Comparison of ENCODE assay signal across 1 cellular context in the genomic region with DNA sequence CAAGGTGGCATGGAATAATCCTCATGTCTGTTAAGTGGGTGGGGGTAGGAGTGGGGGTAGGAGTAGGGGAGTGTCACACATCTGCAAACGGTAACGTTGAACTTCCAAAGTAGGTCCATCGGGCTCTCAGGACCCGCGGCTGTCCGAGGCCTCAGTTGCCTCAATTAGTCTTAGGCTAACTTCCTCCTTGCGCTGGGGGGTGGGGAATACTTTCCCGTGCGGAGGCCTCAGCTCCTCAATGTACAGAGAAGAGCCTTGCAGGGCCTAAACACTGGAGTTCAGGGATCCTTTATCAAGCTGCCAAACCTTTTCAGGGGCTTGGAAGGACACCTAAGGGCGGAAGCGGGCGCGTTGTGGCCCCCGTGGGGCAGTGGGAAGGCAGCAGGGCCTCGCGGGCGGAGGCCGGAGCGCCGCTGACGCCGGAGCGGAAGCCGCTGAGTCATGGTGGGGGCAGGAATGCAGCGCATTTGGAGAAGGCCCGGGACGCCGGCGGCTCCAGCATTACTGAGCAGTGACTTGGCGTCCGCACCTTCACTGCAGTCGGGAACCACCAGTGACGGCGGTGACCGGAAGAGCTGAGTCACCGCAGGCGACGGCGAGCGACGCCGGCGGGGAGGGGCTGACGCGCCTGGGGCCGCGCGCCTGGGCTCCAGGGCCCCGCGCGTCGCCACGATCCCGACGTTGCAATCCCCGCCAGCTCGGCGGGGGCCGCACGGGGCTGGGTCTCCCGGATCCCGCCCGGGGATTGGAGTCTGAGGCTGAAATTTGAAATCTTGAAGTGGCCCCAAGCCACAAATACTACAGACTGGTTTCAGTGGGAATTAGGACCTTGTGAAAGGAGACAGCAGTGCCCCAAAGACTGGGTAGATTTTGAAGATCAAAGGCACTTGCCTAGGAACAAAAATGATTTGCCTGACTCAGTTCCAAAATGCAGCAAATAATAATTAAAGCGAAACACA.
TF ChIP-seq lines count a peak whose summit lies in the region.

No MANE protein-coding gene starts in this region.

TF ChIP-seq in K562, 482 proteins besides CTCF, POLR2A, EP300 and RAD21 (continued from another document and continues in another):
- TF ChIP-seq, protein P1, sequence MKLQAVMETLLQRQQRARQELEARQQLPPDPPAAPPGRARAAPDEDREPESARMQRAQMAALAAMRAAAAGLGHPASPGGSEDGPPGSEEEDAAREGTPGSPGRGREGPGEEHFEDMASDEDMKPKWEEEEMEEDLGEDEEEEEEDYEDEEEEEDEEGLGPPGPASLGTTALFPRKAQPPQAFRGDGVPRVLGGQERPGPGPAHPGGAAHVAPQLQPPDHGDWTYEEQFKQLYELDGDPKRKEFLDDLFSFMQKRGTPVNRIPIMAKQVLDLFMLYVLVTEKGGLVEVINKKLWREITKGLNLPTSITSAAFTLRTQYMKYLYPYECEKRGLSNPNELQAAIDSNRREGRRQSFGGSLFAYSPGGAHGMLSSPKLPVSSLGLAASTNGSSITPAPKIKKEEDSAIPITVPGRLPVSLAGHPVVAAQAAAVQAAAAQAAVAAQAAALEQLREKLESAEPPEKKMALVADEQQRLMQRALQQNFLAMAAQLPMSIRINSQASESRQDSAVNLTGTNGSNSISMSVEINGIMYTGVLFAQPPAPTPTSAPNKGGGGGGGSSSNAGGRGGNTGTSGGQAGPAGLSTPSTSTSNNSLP (IDR thresholded peaks at IDR 0.05; ENCODE audit: borderline replicate concordance, low read depth, low read length): peak; percentile 25; the same call in 1 of the 2 replicates
- TF ChIP-seq, protein P2, sequence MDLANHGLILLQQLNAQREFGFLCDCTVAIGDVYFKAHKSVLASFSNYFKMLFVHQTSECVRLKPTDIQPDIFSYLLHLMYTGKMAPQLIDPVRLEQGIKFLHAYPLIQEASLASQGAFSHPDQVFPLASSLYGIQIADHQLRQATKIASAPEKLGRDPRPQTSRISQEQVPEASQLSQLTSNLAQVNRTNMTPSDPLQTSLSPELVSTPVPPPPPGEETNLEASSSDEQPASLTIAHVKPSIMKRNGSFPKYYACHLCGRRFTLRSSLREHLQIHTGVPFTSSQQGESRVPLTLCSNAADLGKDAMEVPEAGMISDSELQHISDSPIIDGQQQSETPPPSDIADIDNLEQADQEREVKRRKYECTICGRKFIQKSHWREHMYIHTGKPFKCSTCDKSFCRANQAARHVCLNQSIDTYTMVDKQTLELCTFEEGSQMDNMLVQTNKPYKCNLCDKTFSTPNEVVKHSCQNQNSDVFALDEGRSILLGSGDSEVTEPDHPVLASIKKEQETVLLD (IDR thresholded peaks at IDR 0.05): 0 out of 2 replicates have a peak, but pooled peaks have one; percentile 37
- TF ChIP-seq ZEB2 (IDR thresholded peaks at IDR 0.05): no peak; the same call in 1 of the 2 replicates
- no peak for TF ChIP-seq RBM14 (IDR thresholded peaks at IDR 0.05; ENCODE audit: borderline replicate concordance, insufficient read depth, low read depth, low read length)
- no peak for TF ChIP-seq BRF1 (IDR thresholded peaks at IDR 0.05; ENCODE audit: borderline replicate concordance, extremely low read depth, insufficient read length)
- TF ChIP-seq RERE (CRISPR knock-in tag; IDR thresholded peaks at IDR 0.05; ENCODE audit: borderline replicate concordance): no peak
- TF ChIP-seq TGIF2 (CRISPR knock-in tag; IDR thresholded peaks at IDR 0.05): no peak
- no peak for TF ChIP-seq ZNF212 (CRISPR knock-in tag; IDR thresholded peaks at IDR 0.05)
- peak; percentile 58 for TF ChIP-seq TCF3 (CRISPR knock-in tag; IDR thresholded peaks at IDR 0.05)
- TF ChIP-seq, protein P3, sequence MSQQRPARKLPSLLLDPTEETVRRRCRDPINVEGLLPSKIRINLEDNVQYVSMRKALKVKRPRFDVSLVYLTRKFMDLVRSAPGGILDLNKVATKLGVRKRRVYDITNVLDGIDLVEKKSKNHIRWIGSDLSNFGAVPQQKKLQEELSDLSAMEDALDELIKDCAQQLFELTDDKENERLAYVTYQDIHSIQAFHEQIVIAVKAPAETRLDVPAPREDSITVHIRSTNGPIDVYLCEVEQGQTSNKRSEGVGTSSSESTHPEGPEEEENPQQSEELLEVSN (IDR thresholded peaks at IDR 0.05; ENCODE audit: borderline replicate concordance in 1 of 2, extremely low read depth in 1 of 2, insufficient read depth in 1 of 2, insufficient read length in 1 of 2, low read depth in 1 of 2, low read length in 1 of 2, poor library complexity in 1 of 2, severe bottlenecking in 1 of 2): peak; percentile 85 to 86
- TF ChIP-seq FOXP1 (CRISPR knock-in tag; IDR thresholded peaks at IDR 0.05): peak; percentile 68; the same call in 1 of the 2 replicates
- no peak for TF ChIP-seq ZNF507 (tag; conservative IDR thresholded peaks at IDR 0.05)
- TF ChIP-seq ZNF592 (IDR thresholded peaks at IDR 0.05): peak; percentile 95
- peak; percentile 98 for TF ChIP-seq CXXC5 (CRISPR knock-in tag; IDR thresholded peaks at IDR 0.05)
- no peak for TF ChIP-seq E2F4 (CRISPR knock-in tag; IDR thresholded peaks at IDR 0.05; ENCODE audit: low read depth)
- TF ChIP-seq ZNF696 (CRISPR knock-in tag; conservative IDR thresholded peaks at IDR 0.05): no peak
- TF ChIP-seq CTBP1 (IDR thresholded peaks at IDR 0.05; ENCODE audit: borderline replicate concordance): peak; percentile 96
- TF ChIP-seq HDAC6 (IDR thresholded peaks at IDR 0.05; ENCODE audit: low read depth, low read length): no peak
- TF ChIP-seq PHF20 (IDR thresholded peaks at IDR 0.05; ENCODE audit: partially characterized antibody): peak; percentile 64
- TF ChIP-seq FOXK1 (CRISPR knock-in tag; IDR thresholded peaks at IDR 0.05; ENCODE audit: borderline replicate concordance): no peak
- TF ChIP-seq ERF (CRISPR knock-in tag; IDR thresholded peaks at IDR 0.05): peak; percentile 76
- peak; percentile 66; the same call in 1 of the 2 replicates for TF ChIP-seq ZKSCAN8 (CRISPR knock-in tag; IDR thresholded peaks at IDR 0.05)
- TF ChIP-seq CBFA2T3 (IDR thresholded peaks at IDR 0.05): peak; percentile 58; the same call in 1 of the 2 replicates
- peak; percentile 98 for TF ChIP-seq HMGN3 (IDR thresholded peaks at IDR 0.05; ENCODE audit: borderline replicate concordance, extremely low read depth, insufficient read length, low read depth, low read length)
- TF ChIP-seq SIN3B (IDR thresholded peaks at IDR 0.05; ENCODE audit: low read depth): peak; percentile 65; the same call in 1 of the 2 replicates
- TF ChIP-seq ZC3H8 (IDR thresholded peaks at IDR 0.05): no peak
- peak in 1 of 2 experiments; percentile 33; a peak in 1 of 4 replicates for TF ChIP-seq SRF (CRISPR knock-in tag; IDR thresholded peaks at IDR 0.05)
- peak; percentile 78; the same call in 1 of the 2 replicates for TF ChIP-seq MBD2 (IDR thresholded peaks at IDR 0.05; ENCODE audit: borderline replicate concordance, low read depth)
- peak; percentile 41 for TF ChIP-seq ZNF584 (CRISPR knock-in tag; IDR thresholded peaks at IDR 0.05; ENCODE audit: low read depth)
- TF ChIP-seq, protein P4, sequence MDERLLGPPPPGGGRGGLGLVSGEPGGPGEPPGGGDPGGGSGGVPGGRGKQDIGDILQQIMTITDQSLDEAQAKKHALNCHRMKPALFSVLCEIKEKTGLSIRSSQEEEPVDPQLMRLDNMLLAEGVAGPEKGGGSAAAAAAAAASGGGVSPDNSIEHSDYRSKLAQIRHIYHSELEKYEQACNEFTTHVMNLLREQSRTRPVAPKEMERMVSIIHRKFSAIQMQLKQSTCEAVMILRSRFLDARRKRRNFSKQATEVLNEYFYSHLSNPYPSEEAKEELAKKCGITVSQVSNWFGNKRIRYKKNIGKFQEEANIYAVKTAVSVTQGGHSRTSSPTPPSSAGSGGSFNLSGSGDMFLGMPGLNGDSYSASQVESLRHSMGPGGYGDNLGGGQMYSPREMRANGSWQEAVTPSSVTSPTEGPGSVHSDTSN (CRISPR knock-in tag; IDR thresholded peaks at IDR 0.05; ENCODE audit: low read depth): no peak
- TF ChIP-seq, protein P4 (tag; conservative IDR thresholded peaks at IDR 0.05; ENCODE audit: low read depth): no peak
- peak; percentile 83; the same call in 1 of the 2 replicates for TF ChIP-seq THRB (CRISPR knock-in tag; conservative IDR thresholded peaks at IDR 0.05)
- TF ChIP-seq BRD4 (IDR thresholded peaks at IDR 0.05): peak; percentile 98
- peak; percentile 83 for TF ChIP-seq POLR2H (tag; IDR thresholded peaks at IDR 0.05; ENCODE audit: low read depth)
